Comparison of ENCODE assay signal across 2 cellular contexts in the genomic region with DNA sequence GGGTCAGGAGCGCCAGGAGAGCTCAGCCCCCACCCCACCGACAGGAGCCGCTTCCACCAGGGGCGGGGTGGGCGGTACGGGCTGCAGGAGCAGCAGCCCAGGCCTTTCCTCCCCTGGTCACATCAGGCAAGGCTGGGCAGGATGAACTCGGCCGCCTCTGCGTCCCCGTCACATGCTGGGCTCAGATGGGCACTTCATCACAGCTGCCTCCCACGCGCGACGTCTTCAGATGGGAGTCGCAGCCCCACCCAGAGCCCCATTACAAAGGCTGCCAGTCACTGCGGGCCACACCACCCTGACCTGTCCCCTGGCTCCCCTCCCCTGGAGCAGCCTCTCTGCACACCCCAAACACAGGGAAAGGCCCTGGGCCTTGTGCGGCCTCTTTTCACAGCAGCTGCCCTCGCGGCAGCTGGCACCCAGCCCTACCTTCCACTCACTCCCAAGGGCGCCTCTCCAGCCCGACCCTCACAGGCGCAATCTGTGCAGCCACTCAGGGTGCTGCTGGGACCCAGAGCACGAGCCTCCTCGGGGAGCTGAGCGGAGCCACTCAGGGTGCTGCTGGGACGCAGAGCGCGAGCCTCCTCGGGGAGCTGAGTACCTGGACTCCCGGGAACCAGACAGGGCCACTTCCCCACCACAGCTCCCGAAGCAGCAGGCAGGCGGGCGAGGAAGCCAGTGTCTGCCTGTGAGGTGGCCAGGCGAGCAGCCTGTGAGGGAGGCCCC.
TF ChIP-seq lines count a peak whose summit lies in the region.

No MANE protein-coding gene starts in this region.

TF ChIP-seq in GM23338, 12 proteins besides CTCF, POLR2A, EP300 and RAD21:
- TF ChIP-seq ZNF114 (CRISPR knock-in tag; IDR thresholded peaks at IDR 0.05): no peak
- TF ChIP-seq, protein P1, sequence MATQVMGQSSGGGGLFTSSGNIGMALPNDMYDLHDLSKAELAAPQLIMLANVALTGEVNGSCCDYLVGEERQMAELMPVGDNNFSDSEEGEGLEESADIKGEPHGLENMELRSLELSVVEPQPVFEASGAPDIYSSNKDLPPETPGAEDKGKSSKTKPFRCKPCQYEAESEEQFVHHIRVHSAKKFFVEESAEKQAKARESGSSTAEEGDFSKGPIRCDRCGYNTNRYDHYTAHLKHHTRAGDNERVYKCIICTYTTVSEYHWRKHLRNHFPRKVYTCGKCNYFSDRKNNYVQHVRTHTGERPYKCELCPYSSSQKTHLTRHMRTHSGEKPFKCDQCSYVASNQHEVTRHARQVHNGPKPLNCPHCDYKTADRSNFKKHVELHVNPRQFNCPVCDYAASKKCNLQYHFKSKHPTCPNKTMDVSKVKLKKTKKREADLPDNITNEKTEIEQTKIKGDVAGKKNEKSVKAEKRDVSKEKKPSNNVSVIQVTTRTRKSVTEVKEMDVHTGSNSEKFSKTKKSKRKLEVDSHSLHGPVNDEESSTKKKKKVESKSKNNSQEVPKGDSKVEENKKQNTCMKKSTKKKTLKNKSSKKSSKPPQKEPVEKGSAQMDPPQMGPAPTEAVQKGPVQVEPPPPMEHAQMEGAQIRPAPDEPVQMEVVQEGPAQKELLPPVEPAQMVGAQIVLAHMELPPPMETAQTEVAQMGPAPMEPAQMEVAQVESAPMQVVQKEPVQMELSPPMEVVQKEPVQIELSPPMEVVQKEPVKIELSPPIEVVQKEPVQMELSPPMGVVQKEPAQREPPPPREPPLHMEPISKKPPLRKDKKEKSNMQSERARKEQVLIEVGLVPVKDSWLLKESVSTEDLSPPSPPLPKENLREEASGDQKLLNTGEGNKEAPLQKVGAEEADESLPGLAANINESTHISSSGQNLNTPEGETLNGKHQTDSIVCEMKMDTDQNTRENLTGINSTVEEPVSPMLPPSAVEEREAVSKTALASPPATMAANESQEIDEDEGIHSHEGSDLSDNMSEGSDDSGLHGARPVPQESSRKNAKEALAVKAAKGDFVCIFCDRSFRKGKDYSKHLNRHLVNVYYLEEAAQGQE (IDR thresholded peaks at IDR 0.05; ENCODE audit: unreplicated experiment): no peak
- no peak for TF ChIP-seq JUNB (IDR thresholded peaks at IDR 0.05; ENCODE audit: unreplicated experiment)
- no peak for TF ChIP-seq ZNF331 (CRISPR knock-in tag; IDR thresholded peaks at IDR 0.05; ENCODE audit: low read depth)
- TF ChIP-seq EZH2phosphoT487 (IDR thresholded peaks at IDR 0.05; ENCODE audit: unreplicated experiment): no peak
TF ChIP-seq in GM23338: peak in this region for 0.

TF ChIP-seq in GM12878, 131 proteins besides CTCF, POLR2A, EP300 and RAD21:
- TF ChIP-seq, protein P2, sequence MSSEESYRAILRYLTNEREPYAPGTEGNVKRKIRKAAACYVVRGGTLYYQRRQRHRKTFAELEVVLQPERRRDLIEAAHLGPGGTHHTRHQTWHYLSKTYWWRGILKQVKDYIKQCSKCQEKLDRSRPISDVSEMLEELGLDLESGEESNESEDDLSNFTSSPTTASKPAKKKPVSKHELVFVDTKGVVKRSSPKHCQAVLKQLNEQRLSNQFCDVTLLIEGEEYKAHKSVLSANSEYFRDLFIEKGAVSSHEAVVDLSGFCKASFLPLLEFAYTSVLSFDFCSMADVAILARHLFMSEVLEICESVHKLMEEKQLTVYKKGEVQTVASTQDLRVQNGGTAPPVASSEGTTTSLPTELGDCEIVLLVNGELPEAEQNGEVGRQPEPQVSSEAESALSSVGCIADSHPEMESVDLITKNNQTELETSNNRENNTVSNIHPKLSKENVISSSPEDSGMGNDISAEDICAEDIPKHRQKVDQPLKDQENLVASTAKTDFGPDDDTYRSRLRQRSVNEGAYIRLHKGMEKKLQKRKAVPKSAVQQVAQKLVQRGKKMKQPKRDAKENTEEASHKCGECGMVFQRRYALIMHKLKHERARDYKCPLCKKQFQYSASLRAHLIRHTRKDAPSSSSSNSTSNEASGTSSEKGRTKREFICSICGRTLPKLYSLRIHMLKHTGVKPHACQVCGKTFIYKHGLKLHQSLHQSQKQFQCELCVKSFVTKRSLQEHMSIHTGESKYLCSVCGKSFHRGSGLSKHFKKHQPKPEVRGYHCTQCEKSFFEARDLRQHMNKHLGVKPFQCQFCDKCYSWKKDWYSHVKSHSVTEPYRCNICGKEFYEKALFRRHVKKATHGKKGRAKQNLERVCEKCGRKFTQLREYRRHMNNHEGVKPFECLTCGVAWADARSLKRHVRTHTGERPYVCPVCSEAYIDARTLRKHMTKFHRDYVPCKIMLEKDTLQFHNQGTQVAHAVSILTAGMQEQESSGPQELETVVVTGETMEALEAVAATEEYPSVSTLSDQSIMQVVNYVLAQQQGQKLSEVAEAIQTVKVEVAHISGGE (CRISPR knock-in tag; IDR thresholded peaks at IDR 0.05): no peak
- TF ChIP-seq CHD2 (IDR thresholded peaks at IDR 0.05; ENCODE audit: borderline replicate concordance, low read depth, low read length): no peak
- TF ChIP-seq, protein P3, sequence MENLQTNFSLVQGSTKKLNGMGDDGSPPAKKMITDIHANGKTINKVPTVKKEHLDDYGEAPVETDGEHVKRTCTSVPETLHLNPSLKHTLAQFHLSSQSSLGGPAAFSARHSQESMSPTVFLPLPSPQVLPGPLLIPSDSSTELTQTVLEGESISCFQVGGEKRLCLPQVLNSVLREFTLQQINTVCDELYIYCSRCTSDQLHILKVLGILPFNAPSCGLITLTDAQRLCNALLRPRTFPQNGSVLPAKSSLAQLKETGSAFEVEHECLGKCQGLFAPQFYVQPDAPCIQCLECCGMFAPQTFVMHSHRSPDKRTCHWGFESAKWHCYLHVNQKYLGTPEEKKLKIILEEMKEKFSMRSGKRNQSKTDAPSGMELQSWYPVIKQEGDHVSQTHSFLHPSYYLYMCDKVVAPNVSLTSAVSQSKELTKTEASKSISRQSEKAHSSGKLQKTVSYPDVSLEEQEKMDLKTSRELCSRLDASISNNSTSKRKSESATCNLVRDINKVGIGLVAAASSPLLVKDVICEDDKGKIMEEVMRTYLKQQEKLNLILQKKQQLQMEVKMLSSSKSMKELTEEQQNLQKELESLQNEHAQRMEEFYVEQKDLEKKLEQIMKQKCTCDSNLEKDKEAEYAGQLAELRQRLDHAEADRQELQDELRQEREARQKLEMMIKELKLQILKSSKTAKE (IDR thresholded peaks at IDR 0.05; ENCODE audit: low read depth, poor library complexity, severe bottlenecking): no peak
- TF ChIP-seq, protein P4, sequence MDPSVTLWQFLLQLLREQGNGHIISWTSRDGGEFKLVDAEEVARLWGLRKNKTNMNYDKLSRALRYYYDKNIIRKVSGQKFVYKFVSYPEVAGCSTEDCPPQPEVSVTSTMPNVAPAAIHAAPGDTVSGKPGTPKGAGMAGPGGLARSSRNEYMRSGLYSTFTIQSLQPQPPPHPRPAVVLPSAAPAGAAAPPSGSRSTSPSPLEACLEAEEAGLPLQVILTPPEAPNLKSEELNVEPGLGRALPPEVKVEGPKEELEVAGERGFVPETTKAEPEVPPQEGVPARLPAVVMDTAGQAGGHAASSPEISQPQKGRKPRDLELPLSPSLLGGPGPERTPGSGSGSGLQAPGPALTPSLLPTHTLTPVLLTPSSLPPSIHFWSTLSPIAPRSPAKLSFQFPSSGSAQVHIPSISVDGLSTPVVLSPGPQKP (IDR thresholded peaks at IDR 0.05; ENCODE audit: low read depth, low read length): no peak
- TF ChIP-seq, protein P5, sequence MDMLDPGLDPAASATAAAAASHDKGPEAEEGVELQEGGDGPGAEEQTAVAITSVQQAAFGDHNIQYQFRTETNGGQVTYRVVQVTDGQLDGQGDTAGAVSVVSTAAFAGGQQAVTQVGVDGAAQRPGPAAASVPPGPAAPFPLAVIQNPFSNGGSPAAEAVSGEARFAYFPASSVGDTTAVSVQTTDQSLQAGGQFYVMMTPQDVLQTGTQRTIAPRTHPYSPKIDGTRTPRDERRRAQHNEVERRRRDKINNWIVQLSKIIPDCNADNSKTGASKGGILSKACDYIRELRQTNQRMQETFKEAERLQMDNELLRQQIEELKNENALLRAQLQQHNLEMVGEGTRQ (IDR thresholded peaks at IDR 0.05; ENCODE audit: borderline replicate concordance, low read depth, low read length): no peak
- no peak for TF ChIP-seq CREM (IDR thresholded peaks at IDR 0.05; ENCODE audit: low read depth)
- TF ChIP-seq, protein P6, sequence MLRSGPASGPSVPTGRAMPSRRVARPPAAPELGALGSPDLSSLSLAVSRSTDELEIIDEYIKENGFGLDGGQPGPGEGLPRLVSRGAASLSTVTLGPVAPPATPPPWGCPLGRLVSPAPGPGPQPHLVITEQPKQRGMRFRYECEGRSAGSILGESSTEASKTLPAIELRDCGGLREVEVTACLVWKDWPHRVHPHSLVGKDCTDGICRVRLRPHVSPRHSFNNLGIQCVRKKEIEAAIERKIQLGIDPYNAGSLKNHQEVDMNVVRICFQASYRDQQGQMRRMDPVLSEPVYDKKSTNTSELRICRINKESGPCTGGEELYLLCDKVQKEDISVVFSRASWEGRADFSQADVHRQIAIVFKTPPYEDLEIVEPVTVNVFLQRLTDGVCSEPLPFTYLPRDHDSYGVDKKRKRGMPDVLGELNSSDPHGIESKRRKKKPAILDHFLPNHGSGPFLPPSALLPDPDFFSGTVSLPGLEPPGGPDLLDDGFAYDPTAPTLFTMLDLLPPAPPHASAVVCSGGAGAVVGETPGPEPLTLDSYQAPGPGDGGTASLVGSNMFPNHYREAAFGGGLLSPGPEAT (IDR thresholded peaks at IDR 0.05; ENCODE audit: low read depth): no peak
- TF ChIP-seq, protein P7, sequence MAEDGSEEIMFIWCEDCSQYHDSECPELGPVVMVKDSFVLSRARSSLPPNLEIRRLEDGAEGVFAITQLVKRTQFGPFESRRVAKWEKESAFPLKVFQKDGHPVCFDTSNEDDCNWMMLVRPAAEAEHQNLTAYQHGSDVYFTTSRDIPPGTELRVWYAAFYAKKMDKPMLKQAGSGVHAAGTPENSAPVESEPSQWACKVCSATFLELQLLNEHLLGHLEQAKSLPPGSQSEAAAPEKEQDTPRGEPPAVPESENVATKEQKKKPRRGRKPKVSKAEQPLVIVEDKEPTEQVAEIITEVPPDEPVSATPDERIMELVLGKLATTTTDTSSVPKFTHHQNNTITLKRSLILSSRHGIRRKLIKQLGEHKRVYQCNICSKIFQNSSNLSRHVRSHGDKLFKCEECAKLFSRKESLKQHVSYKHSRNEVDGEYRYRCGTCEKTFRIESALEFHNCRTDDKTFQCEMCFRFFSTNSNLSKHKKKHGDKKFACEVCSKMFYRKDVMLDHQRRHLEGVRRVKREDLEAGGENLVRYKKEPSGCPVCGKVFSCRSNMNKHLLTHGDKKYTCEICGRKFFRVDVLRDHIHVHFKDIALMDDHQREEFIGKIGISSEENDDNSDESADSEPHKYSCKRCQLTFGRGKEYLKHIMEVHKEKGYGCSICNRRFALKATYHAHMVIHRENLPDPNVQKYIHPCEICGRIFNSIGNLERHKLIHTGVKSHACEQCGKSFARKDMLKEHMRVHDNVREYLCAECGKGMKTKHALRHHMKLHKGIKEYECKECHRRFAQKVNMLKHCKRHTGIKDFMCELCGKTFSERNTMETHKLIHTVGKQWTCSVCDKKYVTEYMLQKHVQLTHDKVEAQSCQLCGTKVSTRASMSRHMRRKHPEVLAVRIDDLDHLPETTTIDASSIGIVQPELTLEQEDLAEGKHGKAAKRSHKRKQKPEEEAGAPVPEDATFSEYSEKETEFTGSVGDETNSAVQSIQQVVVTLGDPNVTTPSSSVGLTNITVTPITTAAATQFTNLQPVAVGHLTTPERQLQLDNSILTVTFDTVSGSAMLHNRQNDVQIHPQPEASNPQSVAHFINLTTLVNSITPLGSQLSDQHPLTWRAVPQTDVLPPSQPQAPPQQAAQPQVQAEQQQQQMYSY (CRISPR knock-in tag; IDR thresholded peaks at IDR 0.05): no peak
- TF ChIP-seq, protein P8, sequence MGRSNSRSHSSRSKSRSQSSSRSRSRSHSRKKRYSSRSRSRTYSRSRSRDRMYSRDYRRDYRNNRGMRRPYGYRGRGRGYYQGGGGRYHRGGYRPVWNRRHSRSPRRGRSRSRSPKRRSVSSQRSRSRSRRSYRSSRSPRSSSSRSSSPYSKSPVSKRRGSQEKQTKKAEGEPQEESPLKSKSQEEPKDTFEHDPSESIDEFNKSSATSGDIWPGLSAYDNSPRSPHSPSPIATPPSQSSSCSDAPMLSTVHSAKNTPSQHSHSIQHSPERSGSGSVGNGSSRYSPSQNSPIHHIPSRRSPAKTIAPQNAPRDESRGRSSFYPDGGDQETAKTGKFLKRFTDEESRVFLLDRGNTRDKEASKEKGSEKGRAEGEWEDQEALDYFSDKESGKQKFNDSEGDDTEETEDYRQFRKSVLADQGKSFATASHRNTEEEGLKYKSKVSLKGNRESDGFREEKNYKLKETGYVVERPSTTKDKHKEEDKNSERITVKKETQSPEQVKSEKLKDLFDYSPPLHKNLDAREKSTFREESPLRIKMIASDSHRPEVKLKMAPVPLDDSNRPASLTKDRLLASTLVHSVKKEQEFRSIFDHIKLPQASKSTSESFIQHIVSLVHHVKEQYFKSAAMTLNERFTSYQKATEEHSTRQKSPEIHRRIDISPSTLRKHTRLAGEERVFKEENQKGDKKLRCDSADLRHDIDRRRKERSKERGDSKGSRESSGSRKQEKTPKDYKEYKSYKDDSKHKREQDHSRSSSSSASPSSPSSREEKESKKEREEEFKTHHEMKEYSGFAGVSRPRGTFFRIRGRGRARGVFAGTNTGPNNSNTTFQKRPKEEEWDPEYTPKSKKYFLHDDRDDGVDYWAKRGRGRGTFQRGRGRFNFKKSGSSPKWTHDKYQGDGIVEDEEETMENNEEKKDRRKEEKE (IDR thresholded peaks at IDR 0.05): no peak
TF ChIP-seq in GM12878: peak in this region for 0.
